Comparison of ENCODE assay signal across 8 cellular contexts in the genomic region with DNA sequence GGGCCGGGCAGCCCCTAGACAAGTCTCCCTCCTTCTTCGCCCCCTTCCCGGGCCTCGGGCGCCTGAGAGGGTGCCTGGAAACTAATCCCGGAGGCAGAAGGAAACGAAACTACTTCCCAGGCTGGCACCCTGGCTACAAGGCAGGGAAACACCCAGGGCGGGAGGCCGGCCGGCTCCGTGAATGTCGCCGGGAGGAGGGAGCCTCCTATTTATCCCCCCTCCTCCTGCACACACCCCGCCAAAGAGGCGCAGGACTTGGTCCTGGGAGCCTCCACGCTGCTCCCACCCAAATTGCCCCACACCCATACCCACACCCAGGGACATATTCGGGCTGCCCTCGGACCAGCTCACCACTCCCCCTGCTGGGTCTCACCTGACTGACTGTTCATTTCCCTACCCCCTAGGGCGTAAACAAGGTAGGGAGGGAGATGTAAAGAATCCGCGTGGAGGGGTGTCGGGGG. TPM values are rescaled to one million over a fixed set of nuclear protein-coding genes. Genes with fewer than 3 reads are reported as not detected.
DNase-seq lines count a peak whose midpoint lies in the region; ATAC-seq, FAIRE-seq and TF ChIP-seq lines count a peak whose summit lies in the region.

A gene with protein sequence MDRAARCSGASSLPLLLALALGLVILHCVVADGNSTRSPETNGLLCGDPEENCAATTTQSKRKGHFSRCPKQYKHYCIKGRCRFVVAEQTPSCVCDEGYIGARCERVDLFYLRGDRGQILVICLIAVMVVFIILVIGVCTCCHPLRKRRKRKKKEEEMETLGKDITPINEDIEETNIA (minus strand): TSS at position 183 of the 461 bp plus-strand sequence. CDS start 198 bp downstream, outside the sequence.

- POLR2A ChIA-PET in K562 (lab: Yijun Ruan, JAX), result no interaction called here

- H3K27ac ChIP-seq in K562 (ENCODE audit: extremely low read depth, low read depth, low read length), result no peak within 1 kb of the TSS

- ATAC-seq in K562 (peak; percentile 78), HG03139 (IDR thresholded peaks at IDR 0.05; ENCODE audit: unreplicated experiment) (no peak)
- ATAC-seq in stimulated activated naive B cell treated with anti-CD40 and anti-IgM and Interleukin-4, amounts not matched to agents 10 μg/mL and 1 μg/mL and 100 μg/mL, for 72 hours (replicated peaks), result peak; percentile 61 to 64

- CTCF ChIA-PET in K562 (lab: Yijun Ruan, JAX; ENCODE audit: low intra/inter-chr PET ratio), result no interaction called here

- TF ChIP-seq EP300 in K562 (IDR thresholded peaks at IDR 0.05; ENCODE audit: low read length), result no peak

- TF ChIP-seq RAD21 in K562 (CRISPR knock-in tag; conservative IDR thresholded peaks at IDR 0.05 in 1 of 2, IDR thresholded peaks at IDR 0.05 in 1 of 2), result no peak

- no peak within 1 kb of the TSS for H2AFZ ChIP-seq in K562 (ENCODE audit: low read depth, low read length)

- peak; percentile 28 for DNase-seq in NCI-H2196 (lab: John Stamatoyannopoulos, UW; ENCODE audit: unreplicated experiment)
- DNase-seq in NCI-H2196 treated with DMSO at 0.1 percent for 48 hours (lab: John Stamatoyannopoulos, UW; ENCODE audit: unreplicated experiment), result no peak
- peak; percentile 14 for DNase-seq in NCI-H2029 treated with DMSO at 0.1 percent for 48 hours (lab: John Stamatoyannopoulos, UW)
- peak in 2 of 4 experiments; percentile 6 to 11 for DNase-seq in K562 (ENCODE audit: extremely low read depth in 1 of 4, low spot score in 3 of 4)
- DNase-seq in iris pigment epithelial cell (ENCODE audit: low read depth), result peak; percentile 3
- no peak for DNase-seq in stimulated activated naive B cell treated with anti-CD40 and anti-IgM and Interleukin-4, amounts not matched to agents 10 μg/mL and 1 μg/mL and 100 μg/mL, for 72 hours
- no peak for DNase-seq in effector CD8-positive, alpha-beta T cell (lab: John Stamatoyannopoulos, UW)

- no peaks in the 10 kb centered on the region for H3K79me2 ChIP-seq in K562 (ENCODE audit: control insufficient read depth, insufficient read depth, low read length)

- H3K27ac Mint-ChIP-seq in stimulated activated naive B cell treated with anti-CD40 and anti-IgM and Interleukin-4, amounts not matched to agents 10 μg/mL and 1 μg/mL and 100 μg/mL, for 72 hours, result no peak within 1 kb of the TSS

- H3K9ac ChIP-seq in K562 (ENCODE audit: insufficient read depth in 1 of 2, low read depth in 2 of 2, low read length in 2 of 2), result no peak within 1 kb of the TSS; a peak in 1 of 4 replicates

- BruUV-seq in K562 (replicated peaks; lab: Mats Ljungman, UMichigan), result no TSS peak

- no peaks in the 10 kb centered on the region for H3K9me3 Mint-ChIP-seq in stimulated activated naive B cell treated with anti-CD40 and anti-IgM and Interleukin-4, amounts not matched to agents 10 μg/mL and 1 μg/mL and 100 μg/mL, for 72 hours

- H3K4me3 Mint-ChIP-seq in stimulated activated naive B cell treated with anti-CD40 and anti-IgM and Interleukin-4, amounts not matched to agents 10 μg/mL and 1 μg/mL and 100 μg/mL, for 72 hours, result peak within 1 kb of the TSS; percentile 66 to 76

- no peaks in the 10 kb centered on the region for H3K9me1 ChIP-seq in K562 (ENCODE audit: control insufficient read depth, insufficient read depth, low read length)

- H3K4me1 ChIP-seq in K562 (replicated peaks in 1 of 2; ENCODE audit: control insufficient read depth in 2 of 2, insufficient read depth in 2 of 2, low read length in 2 of 2), result peaks cover 0 to 9% of the 10 kb centered on the region in 2 experiments; a peak in 2 of 5 replicates

- TF ChIP-seq POLR2A in K562 (conservative IDR thresholded peaks at IDR 0.05), result no peak

- peak; percentile 25 to 46 (median 32); a peak in 4 of 6 replicates for TF ChIP-seq CTCF in K562 (IDR thresholded peaks at IDR 0.05 in 2 of 3, conservative IDR thresholded peaks at IDR 0.05 in 1 of 3; ENCODE audit: insufficient read depth in 2 of 3, low read depth in 1 of 3, low read length in 3 of 3)

- H4K20me1 ChIP-seq in K562 (replicated peaks; ENCODE audit: control insufficient read depth, insufficient read depth, low read length), result no peaks in the 10 kb centered on the region

- H3K27me3 ChIP-seq in K562 (ENCODE audit: control insufficient read depth in 2 of 2, insufficient read depth in 2 of 2, low read length in 2 of 2), result peaks cover 18 to 24% of the 10 kb centered on the region in 2 experiments; a peak in 3 of 5 replicates

- no peak for FAIRE-seq in K562 (lab: Jason Lieb, UNC)

- H3K4me2 ChIP-seq in K562 (ENCODE audit: insufficient read depth, low read length), result no peak within 1 kb of the TSS

- H3K9me3 ChIP-seq in K562 (replicated peaks; ENCODE audit: control insufficient read depth, insufficient read depth, low read depth, low read length), result no peaks in the 10 kb centered on the region

- H3K36me3 Mint-ChIP-seq in stimulated activated naive B cell treated with anti-CD40 and anti-IgM and Interleukin-4, amounts not matched to agents 10 μg/mL and 1 μg/mL and 100 μg/mL, for 72 hours, result no peaks in the 10 kb centered on the region

- no peaks in the 10 kb centered on the region for H3K36me3 ChIP-seq in K562 (ENCODE audit: control insufficient read depth, insufficient read depth, low read length)

- peaks cover 47 to 67% of the 10 kb centered on the region in 2 donors for H3K27me3 Mint-ChIP-seq in stimulated activated naive B cell treated with anti-CD40 and anti-IgM and Interleukin-4, amounts not matched to agents 10 μg/mL and 1 μg/mL and 100 μg/mL, for 72 hours

- peaks cover 7 to 13% of the 10 kb centered on the region in 2 donors for H3K4me1 Mint-ChIP-seq in stimulated activated naive B cell treated with anti-CD40 and anti-IgM and Interleukin-4, amounts not matched to agents 10 μg/mL and 1 μg/mL and 100 μg/mL, for 72 hours

- intact Hi-C loops in K562 (cut with micrococcal nuclease), result no loop called here

- in situ Hi-C loops in K562 (cut with MboI), result no loop called here

- 21% methylated on average over 20 of the region's 22 CpGs for WGBS in K562 (ENCODE audit: insufficient coverage, low coverage, missing lambda C conversion rate)

- H3K4me3 ChIP-seq in K562, result no peak within 1 kb of the TSS

TF ChIP-seq in K562, 482 proteins besides CTCF, POLR2A, EP300 and RAD21:
- TF ChIP-seq ERF (CRISPR knock-in tag; IDR thresholded peaks at IDR 0.05) (no peak), MTA2 (IDR thresholded peaks at IDR 0.05; ENCODE audit: low read depth) (no peak), MXI1 (IDR thresholded peaks at IDR 0.05; ENCODE audit: low read depth, low read length) (no peak), YBX1 (IDR thresholded peaks at IDR 0.05) (no peak), STAT5A (IDR thresholded peaks at IDR 0.05; ENCODE audit: borderline replicate concordance, low read length) (no peak), EGR1 (conservative IDR thresholded peaks at IDR 0.05) (no peak), ELF1 (tag; IDR thresholded peaks at IDR 0.05) (no peak)

RNA-seq across cellular contexts. Expression of the gene that starts here (rescaled TPM):
- total RNA-seq in K562 (2011; cell fraction: chromatin; rRNA removed; ENCODE audit: low replicate concordance), result not detected in 2 replicates
- not detected in 2 replicates for total RNA-seq in K562 (2011; cell fraction: nucleolus; rRNA removed)
- not detected in 2 replicates for total RNA-seq in K562 (2011; cell fraction: nucleoplasm; rRNA removed)
- total RNA-seq in K562 (2014; rRNA removed) (not detected in 2 replicates), K562 (2014; rRNA removed; fragmentation: Illumina TruSeq; extraction: Trizol) (not detected in 2 replicates), K562 (2015; rRNA removed; fragmentation: Illumina TruSeq; extraction: Trizol) (not detected in 2 replicates), K562 (2021) (not detected in 2 replicates)
- polyA plus RNA-seq in K562 (2011; rRNA removed) (not detected in 2 replicates), K562 (2014; fragmentation: Illumina TruSeq; extraction: Trizol) (not detected in 2 replicates), K562 (2014; fragmentation: Nextera tagmentation; extraction: Ambion mirVana) (not detected), K562 (2014; rRNA removed) (not detected in 2 replicates)
- polyA plus RNA-seq in K562 (2011; cell fraction: cytosol; rRNA removed), result not detected in 2 replicates
- polyA plus RNA-seq in K562 (2011; cell fraction: nucleus; rRNA removed), result not detected in 2 replicates
- not detected in 2 replicates for polyA plus RNA-seq in K562 (2012)
- not detected in 2 replicates for polyA minus RNA-seq in K562 (2011; rRNA and poly(A)+ RNA removed)
- not detected in 2 replicates for polyA minus RNA-seq in K562 (2011; cell fraction: cytosol; rRNA and poly(A)+ RNA removed)
- not detected in 2 replicates for polyA minus RNA-seq in K562 (2011; cell fraction: nucleus; rRNA and poly(A)+ RNA removed)

Comparison
In these comparisons a context has a peak if more than half of its experiments do, and no peak if none do; other contexts are left out.
1. DNase-seq: peak in NCI-H2196 (single experiment), NCI-H2029 treated with DMSO at 0.1 percent for 48 hours (single experiment) and iris pigment epithelial cell (single experiment); none in NCI-H2196 treated with DMSO at 0.1 percent for 48 hours (single experiment), stimulated activated naive B cell treated with anti-CD40 and anti-IgM and Interleukin-4, amounts not matched to agents 10 μg/mL and 1 μg/mL and 100 μg/mL, for 72 hours (single experiment) and effector CD8-positive, alpha-beta T cell (single experiment).
2. Peak in ATAC-seq in K562; RNA of the gene not detected or under 1 TPM.